Comparison of ENCODE assay signal across 1 cellular context in genomic region chr21:33712022-33712803, GRCh38.
TF ChIP-seq lines count a peak whose summit lies in the region.

No MANE protein-coding gene starts in this region.

TF ChIP-seq in HepG2, 621 proteins besides CTCF, POLR2A, EP300 and RAD21 (continued from another document):
- no peak for TF ChIP-seq ZNF646 (CRISPR knock-in tag; IDR thresholded peaks at IDR 0.05)
- no peak for TF ChIP-seq RBM22 (optimal IDR thresholded peaks at IDR 0.05; ENCODE audit: low read length)
- no peak for TF ChIP-seq CREBL2 (CRISPR knock-in tag; IDR thresholded peaks at IDR 0.05; ENCODE audit: borderline replicate concordance)
- TF ChIP-seq TGIF2 (CRISPR knock-in tag; IDR thresholded peaks at IDR 0.05): no peak
- TF ChIP-seq HMGXB3 (CRISPR knock-in tag; IDR thresholded peaks at IDR 0.05; ENCODE audit: borderline replicate concordance): no peak
- TF ChIP-seq ESRRA (CRISPR knock-in tag; IDR thresholded peaks at IDR 0.05; ENCODE audit: low read depth): no peak
- TF ChIP-seq NRL (CRISPR knock-in tag; IDR thresholded peaks at IDR 0.05; ENCODE audit: borderline replicate concordance): no peak
- no peak for TF ChIP-seq ZNF350 (CRISPR knock-in tag; IDR thresholded peaks at IDR 0.05; ENCODE audit: borderline replicate concordance, low read depth)
- TF ChIP-seq NR2F1 (CRISPR knock-in tag; IDR thresholded peaks at IDR 0.05): no peak
- no peak for TF ChIP-seq NBN (conservative IDR thresholded peaks at IDR 0.05)
TF ChIP-seq in HepG2: peak in this region for 0.
